In the genomic region with DNA sequence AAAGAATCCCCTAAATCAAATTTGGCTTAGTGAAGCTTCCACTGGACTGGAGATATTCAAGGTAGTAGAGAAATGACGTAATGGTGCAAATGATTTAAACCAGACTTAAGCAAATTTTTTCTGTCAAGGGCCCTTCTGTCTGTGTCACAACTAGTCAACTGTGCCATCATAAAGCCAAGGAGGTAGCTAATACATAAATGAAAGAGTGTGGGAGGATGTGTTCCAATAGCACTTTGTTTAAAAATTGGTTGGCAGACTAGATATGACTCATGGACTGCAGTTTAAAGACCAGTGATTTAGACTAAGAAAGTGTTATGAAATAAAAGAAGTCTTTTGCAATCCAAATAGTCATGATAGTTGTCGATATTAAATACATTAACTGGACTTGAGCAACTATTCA, we compare ENCODE assay signal across 10 cellular contexts. TPM values are rescaled to one million over a fixed set of nuclear protein-coding genes. Genes with fewer than 3 reads are reported as not detected.
A peak's percentile ranks its signal among the peaks of the same experiment; 100 is the strongest.
DNase-seq lines count a peak whose midpoint lies in the region; ATAC-seq and TF ChIP-seq lines count a peak whose summit lies in the region.
"Had no signal": no experiment of that assay in that cellular context is flagged by ENCODE, and none has a peak within 500 bp of the region (broad histone marks: within the 10 kb centered on the region; RNA-seq: fewer than 3 reads in every experiment).

No MANE protein-coding gene starts in this region.

- H3K4me1 Mint-ChIP-seq in T-cell = peaks cover 17 to 20% (median 19%) of the 10 kb centered on the region in 3 donors

- ATAC-seq in GM19035 (IDR thresholded peaks at IDR 0.05; ENCODE audit: unreplicated experiment) = peak; percentile 79
- peak; percentile 81 for ATAC-seq in HG02588 (IDR thresholded peaks at IDR 0.05; ENCODE audit: unreplicated experiment)
- ATAC-seq in HG03575 (IDR thresholded peaks at IDR 0.05; ENCODE audit: extremely low read depth, insufficient number of reproducible peaks, low FRiP score, unreplicated experiment) = peak; percentile 85
- no peak for ATAC-seq in T-cell (replicated peaks in 1 of 4)

- H3K36me3 Mint-ChIP-seq in T-cell = no peaks in the 10 kb centered on the region

- TF ChIP-seq CTCF in GM10248 (IDR thresholded peaks at IDR 0.05; ENCODE audit: control extremely low read depth, extremely low read depth, low read depth, missing control alignments) = no peak

- H3K4me3 Mint-ChIP-seq in T-cell = peak overlapping the region in 1 of 3 donors; percentile 13

- peak; percentile 40 for DNase-seq in kidney tubule cell (ENCODE audit: low spot score)
- DNase-seq in GM10248 (ENCODE audit: extremely low spot score) = no peak
- DNase-seq in NCI-H146 (lab: John Stamatoyannopoulos, UW) = no peak
- DNase-seq in T-cell = no peak
- DNase-seq: activated CD4-positive, CD25-positive, alpha-beta regulatory T cell treated with anti-CD3 and anti-CD28 coated beads, Interleukin-2, amount 50 U/mL, for 72 hours; NCI-H2081 treated with DMSO at 0.1 percent for 48 hours; stimulated activated CD4-positive, alpha-beta T cell treated with anti-CD3 and anti-CD28 coated beads, Interleukin-4, amount 100 ng/mL, for 1 hour had no signal

- peak overlapping the region in 1 of 2 donors; percentile 49 for H3K27ac Mint-ChIP-seq in T-cell

- POLR2A ChIA-PET in GM10248 (lab: Yijun Ruan, JAX) (no interaction called here), T-cell (lab: Charles Lee) (no interaction called here)

- CTCF ChIA-PET in GM10248 (lab: Yijun Ruan, JAX) (no interaction called here), T-cell (lab: Charles Lee) (no interaction called here)

- H3K9me3 Mint-ChIP-seq in T-cell = no peaks in the 10 kb centered on the region

- no peaks in the 10 kb centered on the region for H3K27me3 Mint-ChIP-seq in T-cell

RNA-seq across cellular contexts. Expression of a gene that starts 24.3 kb away (rescaled TPM):
- not detected for total RNA-seq in T-cell

Comparison
In these comparisons a context has a peak if more than half of its experiments do, and no peak if none do; other contexts are left out.
1. ATAC-seq: peak in GM19035 (single experiment), HG02588 (single experiment) and HG03575 (single experiment); none in T-cell (0 of 4).